ENCODE assay signal across 23 cellular contexts in genomic region chr15:45088801-45089711, GRCh38. TPM values are rescaled to one million over a fixed set of nuclear protein-coding genes. Genes with fewer than 3 reads are reported as not detected.
DNase-seq lines count a peak whose midpoint lies in the region; ATAC-seq, FAIRE-seq and TF ChIP-seq lines count a peak whose summit lies in the region.
"Had no signal": no experiment of that assay in that cellular context is flagged by ENCODE, and none has a peak within 500 bp of the region (broad histone marks: within the 10 kb centered on the region; RNA-seq: fewer than 3 reads in every experiment).

No MANE protein-coding gene starts in this region.

- peak; percentile 3 for DNase-seq in D341Med (ENCODE audit: low spot score)
- peak; percentile 26 for DNase-seq in PC-3
- DNase-seq in islet precursor cell, result peak; percentile 63
- DNase-seq in NCI-H2227 (lab: John Stamatoyannopoulos, UW; ENCODE audit: unreplicated experiment), result no peak
- no peak for DNase-seq in D721Med (ENCODE audit: insufficient read length, low spot score)
- DNase-seq: activated B cell treated with CpG ODN at 0.5 μM for 24 hours; amygdala; CD8-positive, alpha-beta memory T cell; effector memory CD8-positive, alpha-beta T cell; Kasumi-1; left lung; NCI-H1436 treated with DMSO at 0.1 percent for 48 hours; NCI-H345; ovary; sigmoid colon; stimulated activated CD4-positive, alpha-beta T cell treated with anti-CD3 and anti-CD28 coated beads, Interleukin-2, amount 100 ng/mL, for 24 hours; substantia nigra had no signal

- CTCF ChIA-PET in PC-3 (lab: Charles Lee), result no interaction called here

- no peaks in the 10 kb centered on the region for H3F3A ChIP-seq in PC-3 (ENCODE audit: low read length, unreplicated experiment)

- POLR2A ChIA-PET in PC-3 (lab: Charles Lee; ENCODE audit: unreplicated experiment), result interaction anchor here (0.6 kb wide), 1 partner anchor 9 kb away, joined by 3 read pairs; no protein-coding TSS in a partner anchor

- no peaks in the 10 kb centered on the region for H4K20me1 ChIP-seq in PC-3 (ENCODE audit: low read length)

- H3K27ac ChIP-seq in PC-3 (ENCODE audit: low read length), result no peak overlapping the region
- H3K27ac ChIP-seq: left lung, ovary, sigmoid colon had no signal

- H3K36me3 ChIP-seq in PC-3 (ENCODE audit: low read depth, low read length), result no peaks in the 10 kb centered on the region
- H3K36me3 ChIP-seq: left lung, ovary, sigmoid colon had no signal

- no peak for FAIRE-seq in D721Med (lab: Jason Lieb, UNC)
- FAIRE-seq: GM12891 had no signal

- no peak overlapping the region for H3K4me3 ChIP-seq in PC-3 (ENCODE audit: low read length)
- H3K4me3 ChIP-seq: left lung, ovary, sigmoid colon had no signal

- no peak overlapping the region for H3K4me2 ChIP-seq in PC-3 (ENCODE audit: low read length)

- H3K4me1 ChIP-seq in PC-3 (ENCODE audit: insufficient read depth, low read length), result no peaks in the 10 kb centered on the region
- H3K4me1 ChIP-seq: left lung, sigmoid colon had no signal

- ATAC-seq in PC-3, result no peak
- ATAC-seq in HG03342 (IDR thresholded peaks at IDR 0.05; ENCODE audit: unreplicated experiment), result no peak
- ATAC-seq: effector memory CD8-positive, alpha-beta T cell; left lung; Right ventricle myocardium inferior had no signal

- no peak for TF ChIP-seq CTCF in PC-3 (conservative IDR thresholded peaks at IDR 0.05; ENCODE audit: low read depth, low read length)
- no peak for TF ChIP-seq CTCF in D721Med (IDR thresholded peaks at IDR 0.05; ENCODE audit: insufficient read depth, missing control alignments)

- BruUV-seq in PC-3 (replicated peaks; lab: Mats Ljungman, UMichigan), result no TSS peak

- no peaks in the 10 kb centered on the region for H3K79me2 ChIP-seq in PC-3 (ENCODE audit: low read length)

- no peaks in the 10 kb centered on the region for H3K9me2 ChIP-seq in PC-3 (replicated peaks; ENCODE audit: low read length)

- H3K27me3 ChIP-seq in PC-3 (ENCODE audit: low read length), result peaks cover 46% of the 10 kb centered on the region
- H3K27me3 ChIP-seq: ovary, sigmoid colon had no signal

- H3K9me3 ChIP-seq in PC-3 (ENCODE audit: low read length), result no peaks in the 10 kb centered on the region
- H3K9me3 ChIP-seq: left lung, ovary, sigmoid colon had no signal

- H2AFZ ChIP-seq in PC-3 (ENCODE audit: low read length), result no peak overlapping the region

- no peak overlapping the region for H3K9ac ChIP-seq in PC-3 (ENCODE audit: low read length)

- intact Hi-C loops in PC-3 (cut with micrococcal nuclease), result no loop called here

RNA-seq across cellular contexts. Expression of gene DUOX2, which starts 24.9 kb away (rescaled TPM):
- total RNA-seq in PC-3 (2014; rRNA removed), result not detected in 2 replicates
- total RNA-seq: activated B cell treated with CpG ODN at 0.5 μM for 24 hours; activated T-helper 2 cell treated with anti-CD3 and anti-CD28 coated beads, Interferon-gamma antibody, Interleukin-2, Interleukin-4, amounts not matched to agents 10 μg/mL and 5 μg/mL and 100 μg/mL, durations not matched to agents 14 hours and 24 hours and 36 hours; CD8-positive, alpha-beta memory T cell; cerebellum; G401 had no signal

RNA-seq across cellular contexts. Expression of gene DUOXA2, which starts 25.1 kb away (rescaled TPM):
- total RNA-seq in PC-3 (2014; rRNA removed), result not detected in 2 replicates
- total RNA-seq: activated B cell treated with CpG ODN at 0.5 μM for 24 hours; activated T-helper 2 cell treated with anti-CD3 and anti-CD28 coated beads, Interferon-gamma antibody, Interleukin-2, Interleukin-4, amounts not matched to agents 10 μg/mL and 5 μg/mL and 100 μg/mL, durations not matched to agents 14 hours and 24 hours and 36 hours; CD8-positive, alpha-beta memory T cell; cerebellum; G401; left lung; Right ventricle myocardium inferior had no signal

RNA-seq across cellular contexts. Expression of gene DUOXA1, which starts 40.6 kb away (rescaled TPM):
- 1.3 TPM in 1 of 2 replicates, not detected in the other for total RNA-seq in PC-3 (2014; rRNA removed)
- total RNA-seq: cerebellum, G401 had no signal

RNA-seq across cellular contexts. Expression of gene DUOX1, which starts 40.7 kb away (rescaled TPM):
- total RNA-seq in PC-3 (2014; rRNA removed), result 0.29 TPM in 1 of 2 replicates, not detected in the other
- total RNA-seq: G401 had no signal

Comparison
In these comparisons a context has a peak if more than half of its experiments do, and no peak if none do; other contexts are left out.
1. DNase-seq: peak in D341Med (single experiment), PC-3 (single experiment) and islet precursor cell (single experiment); none in NCI-H2227 (single experiment) and D721Med (single experiment).